In the genomic region with DNA sequence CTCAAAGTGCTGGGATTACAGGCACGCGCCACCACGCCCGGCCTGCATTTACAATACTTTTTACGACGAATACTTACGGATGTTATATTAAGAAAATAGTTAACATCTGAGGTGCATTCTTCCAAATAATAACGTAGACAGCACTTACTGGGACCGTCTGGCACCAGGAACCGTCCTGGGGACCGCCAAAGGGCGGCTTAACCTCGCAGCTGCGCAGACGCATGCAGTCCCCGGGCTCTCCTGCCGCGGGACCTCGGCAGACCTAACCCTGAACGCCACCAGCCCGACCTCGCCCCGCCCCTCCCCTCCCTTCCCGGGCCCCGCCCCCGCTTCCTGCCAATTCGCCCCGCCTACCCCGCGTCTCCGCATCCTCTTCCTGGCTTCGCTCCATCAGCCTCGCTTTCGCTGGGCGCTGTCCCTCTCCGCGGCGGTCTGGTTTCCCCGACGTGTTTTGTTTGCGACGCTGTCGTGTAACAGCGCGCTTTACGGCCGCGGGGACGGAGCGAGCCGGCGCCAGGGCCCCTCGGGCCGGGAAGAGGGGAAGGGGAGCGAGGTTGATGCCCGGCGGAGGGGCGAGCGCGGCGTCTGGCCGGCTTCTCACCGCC, we compare ENCODE assay signal across 8 cellular contexts. TPM values are rescaled to one million over a fixed set of nuclear protein-coding genes. Genes with fewer than 3 reads are reported as not detected.
DNase-seq lines count a peak whose midpoint lies in the region; ATAC-seq and TF ChIP-seq lines count a peak whose summit lies in the region.

Gene CNOT11, plus strand, starts transcription at position 479 of the 605 bp plus-strand sequence. Its CDS starts 79 bp downstream, at position 558.

- H3K36me3 ChIP-seq in kidney epithelial cell (ENCODE audit: control insufficient read depth, insufficient read depth, low read length): no peaks in the 10 kb centered on the region

- H3K27me3 ChIP-seq in kidney epithelial cell (ENCODE audit: control insufficient read depth, insufficient read depth, low read length): no peaks in the 10 kb centered on the region

- TF ChIP-seq CTCF in AG10803 (conservative IDR thresholded peaks at IDR 0.05; ENCODE audit: low read length) (no peak), kidney epithelial cell (IDR thresholded peaks at IDR 0.05; ENCODE audit: insufficient read depth, low read length, poor library complexity, severe bottlenecking) (no peak)

- H3K4me3 ChIP-seq in AG10803 (ENCODE audit: low read length): peak within 1 kb of the TSS; percentile 95
- H3K4me3 ChIP-seq in kidney epithelial cell (ENCODE audit: low read depth, low read length): peak within 1 kb of the TSS; percentile 82

- ATAC-seq in GM19043 (IDR thresholded peaks at IDR 0.05; ENCODE audit: low read depth, unreplicated experiment) (peak; percentile 85), HG03378 (IDR thresholded peaks at IDR 0.05; ENCODE audit: unreplicated experiment) (peak; percentile 83)

- DNase-seq in AG10803 (ENCODE audit: low read depth) (peak; percentile 98), NCI-H460 (ENCODE audit: extremely low read depth, low read depth) (peak; percentile 98), cerebellar nuclear complex (lab: John Stamatoyannopoulos, UW) (peak; percentile 48 to 72), kidney epithelial cell (ENCODE audit: low read depth) (peak; percentile 86)
- peak; percentile 98 for DNase-seq in activated CD4-positive, CD25-positive, alpha-beta regulatory T cell treated with anti-CD3 and anti-CD28 coated beads, Interleukin-2, amount 50 U/mL, for 72 hours
- DNase-seq in stimulated activated CD4-positive, alpha-beta T cell treated with anti-CD3 and anti-CD28 coated beads, Interleukin-15, amount 100 ng/mL, for 48 hours (ENCODE audit: low read depth in 2 of 2): peak; percentile 98 to 99

RNA-seq across cellular contexts. Expression of gene CNOT11, which starts in this region (rescaled TPM):
- total RNA-seq in NCI-H460 (2014; rRNA removed; shearing (Covaris generic)): 56.6 and 64.2 TPM in 2 replicates
- polyA plus RNA-seq in NCI-H460 (2014; cell fraction: nucleus; rRNA removed): 65.4 and 72.0 TPM in 2 replicates
- 51.3 and 62.9 TPM in 2 replicates for total RNA-seq in kidney epithelial cell

Comparison
In these comparisons a context has a peak if more than half of its experiments do, and no peak if none do; other contexts are left out.
1. Peak in every context shown above with its lines: DNase-seq, ATAC-seq and H3K4me3 ChIP-seq.